12 cellular contexts compared by ENCODE assay signal in genomic region chr7:5586279-5586962, GRCh38. TPM values are rescaled to one million over a fixed set of nuclear protein-coding genes. Genes with fewer than 3 reads are reported as not detected.
DNase-seq lines count a peak whose midpoint lies in the region; ATAC-seq and TF ChIP-seq lines count a peak whose summit lies in the region.
"Had no signal": no experiment of that assay in that cellular context is flagged by ENCODE, and none has a peak within 500 bp of the region (broad histone marks: within the 10 kb centered on the region; RNA-seq: fewer than 3 reads in every experiment).

No MANE protein-coding gene starts in this region.

- intact Hi-C loops in HCT116 (cut with micrococcal nuclease): no loop called here

- H3K36me3 ChIP-seq in HCT116 (ENCODE audit: control insufficient read depth in 1 of 2, insufficient read depth in 2 of 2, low read length in 2 of 2): no peaks in the 10 kb centered on the region
- H3K36me3 ChIP-seq in hepatocyte (replicated peaks; ENCODE audit: insufficient read depth, low read depth): no peaks in the 10 kb centered on the region

- no peaks in the 10 kb centered on the region for H3K9me2 ChIP-seq in HCT116 (ENCODE audit: insufficient read depth)
- no peaks in the 10 kb centered on the region for H3K9me2 ChIP-seq in hepatocyte (replicated peaks; ENCODE audit: insufficient read depth)

- H3K4me2 ChIP-seq in HCT116 (ENCODE audit: low read length): no peak overlapping the region
- no peak overlapping the region for H3K4me2 ChIP-seq in hepatocyte

- TF ChIP-seq CTCF in 22Rv1 (IDR thresholded peaks at IDR 0.05) (no peak), HCT116 (IDR thresholded peaks at IDR 0.05 in 2 of 3, conservative IDR thresholded peaks at IDR 0.05 in 1 of 3; ENCODE audit: borderline replicate concordance in 1 of 3, insufficient read depth in 1 of 3, low read depth in 2 of 3, low read length in 2 of 3) (no peak), hepatocyte (IDR thresholded peaks at IDR 0.05; ENCODE audit: poor library complexity) (no peak)

- H3K9me3 ChIP-seq in HCT116 (ENCODE audit: control insufficient read depth in 1 of 2, insufficient read depth in 1 of 2, low read depth in 1 of 2, low read length in 2 of 2) (no peaks in the 10 kb centered on the region), hepatocyte (ENCODE audit: low read depth) (no peaks in the 10 kb centered on the region)

- no peak for TF ChIP-seq RAD21 in HCT116 (IDR thresholded peaks at IDR 0.05; ENCODE audit: low read depth)

- peaks cover 16% of the 10 kb centered on the region in 2 experiments; a peak in 3 of 4 replicates for H3K4me1 ChIP-seq in HCT116 (ENCODE audit: control insufficient read depth in 1 of 2, insufficient read depth in 2 of 2, low read length in 2 of 2)
- H3K4me1 ChIP-seq in hepatocyte (ENCODE audit: insufficient read depth): no peaks in the 10 kb centered on the region
- H3K4me1 ChIP-seq: parathyroid adenoma had no signal

- no peak for TF ChIP-seq POLR2A in HCT116 (IDR thresholded peaks at IDR 0.05; ENCODE audit: borderline replicate concordance, extremely low read depth, insufficient read depth, insufficient read length)

- no peak overlapping the region for H2AFZ ChIP-seq in HCT116 (ENCODE audit: low read depth, low read length, poor library complexity, severe bottlenecking)
- no peak overlapping the region for H2AFZ ChIP-seq in hepatocyte
- H2AFZ ChIP-seq: parathyroid adenoma had no signal

- CTCF ChIA-PET in HCT116 (lab: Charles Lee): no interaction called here

- H3K27me3 ChIP-seq in HCT116 (ENCODE audit: insufficient read depth, low read length) (no peaks in the 10 kb centered on the region), hepatocyte (no peaks in the 10 kb centered on the region)

- H3K4me3 ChIP-seq in HCT116 (replicated peaks in 1 of 2; ENCODE audit: low read depth in 1 of 2, low read length in 2 of 2) (no peak overlapping the region), hepatocyte (no peak overlapping the region)

- BruUV-seq in HCT116 (replicated peaks; lab: Mats Ljungman, UMichigan): no TSS peak

- RAD21 ChIA-PET in HCT116 (lab: Charles Lee; ENCODE audit: low non-redundant PET in 1 of 2, low total read pairs in 2 of 2, uncharacterized antibody in 2 of 2, unreplicated experiment in 2 of 2): no interaction called here

- H3K9ac ChIP-seq in HCT116 (ENCODE audit: low read length): no peak overlapping the region
- H3K9ac ChIP-seq: parathyroid adenoma had no signal

- peak; percentile 40 for ATAC-seq in HCT116
- no peak for ATAC-seq in GM21576 (IDR thresholded peaks at IDR 0.05; ENCODE audit: unreplicated experiment)
- ATAC-seq: Right ventricle myocardium inferior had no signal

- H3K27ac ChIP-seq in 22Rv1: 0 out of 2 replicates have a peak overlapping the region, but pooled peaks have one; percentile 17
- H3K27ac ChIP-seq in HCT116 (ENCODE audit: low read depth, low read length): no peak overlapping the region
- no peak overlapping the region for H3K27ac ChIP-seq in hepatocyte
- H3K27ac ChIP-seq: parathyroid adenoma had no signal

- H4K20me1 ChIP-seq in HCT116 (ENCODE audit: insufficient read depth) (no peaks in the 10 kb centered on the region), hepatocyte (ENCODE audit: insufficient read depth, poor library complexity, severe bottlenecking) (no peaks in the 10 kb centered on the region)

- H3K79me2 ChIP-seq in HCT116 (ENCODE audit: insufficient read depth, low read length) (no peaks in the 10 kb centered on the region), hepatocyte (no peaks in the 10 kb centered on the region)
- H3K79me2 ChIP-seq: parathyroid adenoma had no signal

- POLR2A ChIA-PET in HCT116 (lab: Charles Lee): no interaction called here

- DNase-seq in HCT116 (ENCODE audit: low read depth, low spot score) (no peak), NCI-H345 treated with DMSO at 0.1 percent for 48 hours (lab: John Stamatoyannopoulos, UW; ENCODE audit: unreplicated experiment) (peak; percentile 70), cerebellar cortex (ENCODE audit: low spot score) (peak; percentile 48), SW 1271 (lab: John Stamatoyannopoulos, UW) (no peak), HPDE6-E6E7 (ENCODE audit: extremely low spot score) (no peak), hepatocyte (ENCODE audit: low spot score) (no peak)
- DNase-seq: activated T-cell treated with anti-CD3 and anti-CD28 coated beads for 4 hours; stimulated activated CD8-positive, alpha-beta memory T cell treated with anti-CD3 and anti-CD28 coated beads, Interleukin-4, amount 100 ng/mL, for 48 hours had no signal

- WGBS in hepatocyte (ENCODE audit: low lambda C conversion rate, missing lambda C conversion rate): 82% methylated on average over 21 of the region's 22 CpGs

TF ChIP-seq in HCT116, 20 proteins besides CTCF, POLR2A, EP300 and RAD21:
- no peak for TF ChIP-seq YY1 (IDR thresholded peaks at IDR 0.05; ENCODE audit: extremely low read depth, insufficient replicate concordance, low read depth, low read length)
- no peak for TF ChIP-seq TCF7L2 (IDR thresholded peaks at IDR 0.05; ENCODE audit: borderline replicate concordance, extremely low read depth, insufficient read depth, insufficient read length)
- TF ChIP-seq REST (IDR thresholded peaks at IDR 0.05; ENCODE audit: low read depth): no peak
- no peak for TF ChIP-seq ZBTB33 (IDR thresholded peaks at IDR 0.05; ENCODE audit: extremely low read depth, insufficient replicate concordance, low read length)
- no peak for TF ChIP-seq SRF (IDR thresholded peaks at IDR 0.05; ENCODE audit: low read depth)
- no peak for TF ChIP-seq SP1 (IDR thresholded peaks at IDR 0.05; ENCODE audit: low read depth)
- no peak for TF ChIP-seq ELF1 (IDR thresholded peaks at IDR 0.05; ENCODE audit: borderline replicate concordance, low read depth)
- no peak for TF ChIP-seq JUND (IDR thresholded peaks at IDR 0.05)
- TF ChIP-seq CBX3 (IDR thresholded peaks at IDR 0.05; ENCODE audit: low read depth): no peak
- TF ChIP-seq POLR2AphosphoS5 (IDR thresholded peaks at IDR 0.05; ENCODE audit: low read depth, low read length): no peak

RNA-seq across cellular contexts. Expression of gene FSCN1, which starts 6.2 kb away (rescaled TPM):
- total RNA-seq in HCT116 (2021; ENCODE audit: unreplicated experiment) (302 TPM), hepatocyte (82.9 and 117 TPM in 2 replicates)
- polyA plus RNA-seq in HCT116 (2012): 185 and 190 TPM in 2 replicates
- polyA plus RNA-seq in hepatocyte: 120 and 132 TPM in 2 replicates

RNA-seq across cellular contexts. Expression of gene ACTB, which starts 56.0 kb away (rescaled TPM):
- total RNA-seq in HCT116 (2021; ENCODE audit: unreplicated experiment): 2,545 TPM
- polyA plus RNA-seq in HCT116 (2012): 2,142 and 3,054 TPM in 2 replicates
- 1,721 and 2,048 TPM in 2 replicates for total RNA-seq in hepatocyte
- polyA plus RNA-seq in hepatocyte: 6,911 and 7,012 TPM in 2 replicates

Comparison
In these comparisons a context has a peak if more than half of its experiments do, and no peak if none do; other contexts are left out.
1. DNase-seq: peak in NCI-H345 treated with DMSO at 0.1 percent for 48 hours (single experiment) and cerebellar cortex (single experiment); none in HCT116 (single experiment), SW 1271 (0 of 2), HPDE6-E6E7 (single experiment) and hepatocyte (single experiment).